In the genomic region with DNA sequence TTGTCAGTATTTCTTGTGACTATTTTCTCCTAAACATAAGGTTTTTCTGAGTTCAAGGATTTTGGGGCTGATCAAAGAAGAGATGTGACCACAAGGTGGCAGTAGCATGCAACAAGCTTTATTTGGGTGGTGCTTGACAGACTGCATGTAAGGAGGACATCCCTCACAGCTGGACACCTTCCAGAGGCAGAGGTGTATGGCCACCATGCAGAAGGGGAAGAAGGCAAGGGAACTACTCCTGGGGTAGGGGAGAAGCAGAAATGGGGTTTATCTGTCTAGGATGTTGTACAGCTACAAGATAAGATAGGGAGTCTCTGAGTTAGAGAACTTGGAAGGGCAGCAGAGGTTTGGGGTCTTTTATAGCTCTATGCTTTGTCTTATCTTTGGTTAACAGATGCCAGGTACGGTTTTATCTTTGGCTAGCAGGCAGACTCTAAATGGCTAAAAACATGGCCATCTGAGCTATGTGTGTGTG, we compare ENCODE assay signal across 8 cellular contexts. TPM values are rescaled to one million over a fixed set of nuclear protein-coding genes. Genes with fewer than 3 reads are reported as not detected.
DNase-seq lines count a peak whose midpoint lies in the region; ATAC-seq and TF ChIP-seq lines count a peak whose summit lies in the region.

No MANE protein-coding gene starts in this region.

- DNase-seq in Ammon's horn (ENCODE audit: low spot score) = peak; percentile 90
- peak; percentile 72 for DNase-seq in NCI-H510A treated with DMSO at 0.1 percent for 48 hours (lab: John Stamatoyannopoulos, UW)
- peak; percentile 92 for DNase-seq in activated CD4-positive, alpha-beta T cell treated with anti-CD3 and anti-CD28 coated beads, Interleukin-2, amount 10 ng/mL, durations not matched to agents 24 days and 14 days
- DNase-seq in dermis blood vessel endothelial cell = peak; percentile 91
- peak; percentile 87 to 89 for DNase-seq in lower leg skin (ENCODE audit: low spot score in 2 of 2)
- DNase-seq in stimulated activated CD8-positive, alpha-beta memory T cell treated with anti-CD3 and anti-CD28 coated beads, Interleukin-2, amount 100 ng/mL, for 48 hours (ENCODE audit: low read depth in 2 of 2) = peak; percentile 43 to 48

- WGBS in lower leg skin, 2 donors = 47 to 60% methylated on average over 1 of the region's 1 CpG

- no peak for TF ChIP-seq POLR2A in lower leg skin (IDR thresholded peaks at IDR 0.05)

- intact Hi-C loops in activated CD4-positive, alpha-beta T cell treated with anti-CD3 and anti-CD28 coated beads, Interleukin-2, amount 10 ng/mL, durations not matched to agents 24 days and 14 days (cut with micrococcal nuclease) = loop anchor here (1.0 kb wide), 4 partner anchors 54 to 324 kb away; no protein-coding TSS in a partner anchor
- intact Hi-C loops in lower leg skin (cut with DNase I; ENCODE audit: low total_unique reads) = loop anchor here (5.0 to 10.0 kb wide), 2 partner anchors 57 to 150 kb away; no protein-coding TSS in a partner anchor

- peak; percentile 48 for ATAC-seq in GM18907 (IDR thresholded peaks at IDR 0.05; ENCODE audit: unreplicated experiment)
- peak; percentile 51 for ATAC-seq in HG03439 (IDR thresholded peaks at IDR 0.05; ENCODE audit: unreplicated experiment)

- H3K9me3 Mint-ChIP-seq in activated CD4-positive, alpha-beta T cell treated with anti-CD3 and anti-CD28 coated beads, Interleukin-2, amount 10 ng/mL, durations not matched to agents 24 days and 14 days = no peaks in the 10 kb centered on the region

- TF ChIP-seq CTCF in lower leg skin (IDR thresholded peaks at IDR 0.05) = peak in 1 of 3 donors; percentile 72

- H3K4me1 Mint-ChIP-seq in activated CD4-positive, alpha-beta T cell treated with anti-CD3 and anti-CD28 coated beads, Interleukin-2, amount 10 ng/mL, durations not matched to agents 24 days and 14 days = peaks cover 28% of the 10 kb centered on the region

- peaks cover 22% of the 10 kb centered on the region for H3K36me3 Mint-ChIP-seq in activated CD4-positive, alpha-beta T cell treated with anti-CD3 and anti-CD28 coated beads, Interleukin-2, amount 10 ng/mL, durations not matched to agents 24 days and 14 days (ENCODE audit: low read depth)

- no peak overlapping the region for H3K4me3 ChIP-seq in lower leg skin (ENCODE audit: low read depth, poor library complexity, severe bottlenecking)

- no peak overlapping the region for H3K27ac Mint-ChIP-seq in activated CD4-positive, alpha-beta T cell treated with anti-CD3 and anti-CD28 coated beads, Interleukin-2, amount 10 ng/mL, durations not matched to agents 24 days and 14 days

- no peaks in the 10 kb centered on the region for H3K27me3 Mint-ChIP-seq in activated CD4-positive, alpha-beta T cell treated with anti-CD3 and anti-CD28 coated beads, Interleukin-2, amount 10 ng/mL, durations not matched to agents 24 days and 14 days

- H3K4me3 Mint-ChIP-seq in activated CD4-positive, alpha-beta T cell treated with anti-CD3 and anti-CD28 coated beads, Interleukin-2, amount 10 ng/mL, durations not matched to agents 24 days and 14 days = no peak overlapping the region

RNA-seq across cellular contexts. Expression of gene BIRC2, which starts 5.1 kb away (rescaled TPM):
- 27.8 and 30.8 TPM in 2 replicates for total RNA-seq in activated CD4-positive, alpha-beta T cell treated with anti-CD3 and anti-CD28 coated beads, Interleukin-2, amount 10 ng/mL, durations not matched to agents 24 days and 14 days
- total RNA-seq in dermis blood vessel endothelial cell = 57.8 and 70.1 TPM in 2 replicates
- 10 to 100 TPM; 39.3 to 49.3 (median 42.5) TPM for total RNA-seq in lower leg skin

RNA-seq across cellular contexts. Expression of gene BIRC3, which starts 24.6 kb away (rescaled TPM):
- total RNA-seq in activated CD4-positive, alpha-beta T cell treated with anti-CD3 and anti-CD28 coated beads, Interleukin-2, amount 10 ng/mL, durations not matched to agents 24 days and 14 days = 100 and 102 TPM in 2 replicates
- total RNA-seq in dermis blood vessel endothelial cell (3.6 and 8.7 TPM in 2 replicates), lower leg skin (10 to 100 TPM; 10.1 to 17.6 (median 10.8) TPM)
